Comparison of ENCODE assay signal across 12 cellular contexts in the genomic region with DNA sequence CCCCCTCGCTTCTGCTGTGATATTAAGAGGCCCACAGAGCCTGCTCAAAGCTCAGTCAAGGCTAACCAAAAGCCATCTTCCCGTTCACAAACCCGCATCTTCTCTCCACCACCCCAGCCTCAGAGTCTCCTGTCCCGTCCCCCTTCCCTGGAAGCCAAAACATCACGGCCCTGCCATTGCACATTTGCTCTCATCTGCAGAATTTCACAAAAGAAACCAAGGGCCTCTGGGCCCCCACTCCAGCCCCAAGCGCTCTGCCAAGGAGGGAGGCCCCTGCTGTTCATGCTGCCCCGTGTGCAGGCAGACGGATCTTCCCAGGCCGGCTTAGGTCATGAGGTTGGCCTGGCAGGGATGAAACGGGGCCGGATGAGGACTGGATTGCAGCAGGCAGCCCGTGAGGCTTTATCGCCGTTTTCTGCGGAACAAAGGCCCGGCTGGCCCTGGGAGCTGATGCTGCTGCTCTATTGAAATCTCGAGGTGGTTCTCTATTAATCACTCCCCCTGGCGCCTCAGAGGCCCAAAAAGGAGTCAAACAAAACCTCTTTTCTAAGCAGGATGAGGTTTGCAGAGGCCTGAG. TPM values are rescaled to one million over a fixed set of nuclear protein-coding genes. Genes with fewer than 3 reads are reported as not detected.
A peak's percentile ranks its signal among the peaks of the same experiment; 100 is the strongest.
DNase-seq lines count a peak whose midpoint lies in the region; ATAC-seq and TF ChIP-seq lines count a peak whose summit lies in the region.
"Had no signal": no experiment of that assay in that cellular context is flagged by ENCODE, and none has a peak within 500 bp of the region (broad histone marks: within the 10 kb centered on the region; RNA-seq: fewer than 3 reads in every experiment).

No MANE protein-coding gene starts in this region.

- no peak for TF ChIP-seq EP300 in gastroesophageal sphincter (IDR thresholded peaks at IDR 0.05)

- TF ChIP-seq POLR2A in gastroesophageal sphincter (IDR thresholded peaks at IDR 0.05), result no peak
- TF ChIP-seq POLR2A in esophagus squamous epithelium (IDR thresholded peaks at IDR 0.05), result no peak

- H3K4me1 ChIP-seq in gastroesophageal sphincter, result peaks cover 0 to 13% (median 0%) of the 10 kb centered on the region in 3 donors
- H3K4me1 ChIP-seq in aorta (ENCODE audit: control insufficient read depth in 1 of 2, insufficient read depth in 2 of 2, low read length in 2 of 2), result no peaks in the 10 kb centered on the region
- H3K4me1 ChIP-seq in esophagus squamous epithelium, result peaks cover 0 to 6% (median 0%) of the 10 kb centered on the region in 3 donors
- H3K4me1 ChIP-seq: upper lobe of left lung had no signal

- no peaks in the 10 kb centered on the region for H3K36me3 Mint-ChIP-seq in activated CD8-positive, alpha-beta T cell treated with anti-CD3 and anti-CD28 coated beads, Interleukin-2, amount 10 ng/mL, durations not matched to agents 7 days and 5 days (ENCODE audit: low read depth)
- H3K36me3 Mint-ChIP-seq in activated CD8-positive, alpha-beta T cell treated with anti-CD3 and anti-CD28 coated beads for 36 hours (ENCODE audit: low read depth), result no peaks in the 10 kb centered on the region
- peaks cover 4% of the 10 kb centered on the region for H3K36me3 Mint-ChIP-seq in nephron (ENCODE audit: low read depth)
- H3K36me3 Mint-ChIP-seq in activated naive CD8-positive, alpha-beta T cell treated with anti-CD3 and anti-CD28 coated beads, Interleukin-2, amount 50 U/mL, for 24 hours (ENCODE audit: low read depth), result no peaks in the 10 kb centered on the region

- H3K4me3 Mint-ChIP-seq in activated CD8-positive, alpha-beta T cell treated with anti-CD3 and anti-CD28 coated beads, Interleukin-2, amount 10 ng/mL, durations not matched to agents 7 days and 5 days, result no peak overlapping the region
- no peak overlapping the region for H3K4me3 Mint-ChIP-seq in activated CD8-positive, alpha-beta T cell treated with anti-CD3 and anti-CD28 coated beads for 36 hours
- H3K4me3 Mint-ChIP-seq in nephron, result peak overlapping the region; percentile 16 to 45 (median 44)
- no peak overlapping the region for H3K4me3 Mint-ChIP-seq in activated naive CD8-positive, alpha-beta T cell treated with anti-CD3 and anti-CD28 coated beads, Interleukin-2, amount 50 U/mL, for 24 hours

- TF ChIP-seq CTCF in activated CD8-positive, alpha-beta T cell treated with anti-CD3 and anti-CD28 coated beads for 36 hours (IDR thresholded peaks at IDR 0.05), result no peak
- TF ChIP-seq CTCF in gastroesophageal sphincter (IDR thresholded peaks at IDR 0.05) (no peak), nephron (IDR thresholded peaks at IDR 0.05; ENCODE audit: unreplicated experiment in 3 of 3) (no peak), esophagus squamous epithelium (IDR thresholded peaks at IDR 0.05) (no peak)

- peak overlapping the region in 3 of 4 donors; percentile 45 to 69 (median 59) for H3K27ac ChIP-seq in gastroesophageal sphincter
- no peak overlapping the region for H3K27ac ChIP-seq in aorta (ENCODE audit: low read depth in 1 of 2, low read length in 2 of 2)
- peak overlapping the region in 2 of 4 donors; percentile 3 to 20 for H3K27ac ChIP-seq in esophagus squamous epithelium
- H3K27ac ChIP-seq: upper lobe of left lung had no signal

- no peak for DNase-seq in activated CD8-positive, alpha-beta T cell treated with anti-CD3 and anti-CD28 coated beads, Interleukin-2, amount 10 ng/mL, durations not matched to agents 7 days and 5 days
- DNase-seq in activated CD8-positive, alpha-beta T cell treated with anti-CD3 and anti-CD28 coated beads for 36 hours, result no peak
- DNase-seq in aorta, result peak; percentile 67 to 78
- DNase-seq in esophagus squamous epithelium (lab: John Stamatoyannopoulos, UW), result no peak
- no peak for DNase-seq in activated naive CD8-positive, alpha-beta T cell treated with anti-CD3 and anti-CD28 coated beads, Interleukin-2, amount 50 U/mL, for 24 hours
- DNase-seq: MG63; stimulated activated CD4-positive, alpha-beta T cell treated with anti-CD3 and anti-CD28 coated beads, Interleukin-4, amount 100 ng/mL, for 4 hours; upper lobe of left lung had no signal

- intact Hi-C loops in activated CD8-positive, alpha-beta T cell treated with anti-CD3 and anti-CD28 coated beads for 36 hours (cut with micrococcal nuclease), result no loop called here
- intact Hi-C loops in aorta (cut with DNase I) (no loop called here), esophagus squamous epithelium (cut with DNase I) (no loop called here)

- CTCF ChIA-PET in activated CD8-positive, alpha-beta T cell treated with anti-CD3 and anti-CD28 coated beads, Interleukin-2, amount 10 ng/mL, durations not matched to agents 7 days and 5 days (lab: Charles Lee), result no interaction called here
- CTCF ChIA-PET in activated CD8-positive, alpha-beta T cell treated with anti-CD3 and anti-CD28 coated beads for 36 hours (lab: Charles Lee), result no interaction called here

- no peaks in the 10 kb centered on the region for H3K9me3 Mint-ChIP-seq in activated CD8-positive, alpha-beta T cell treated with anti-CD3 and anti-CD28 coated beads, Interleukin-2, amount 10 ng/mL, durations not matched to agents 7 days and 5 days (ENCODE audit: insufficient read depth)
- no peaks in the 10 kb centered on the region for H3K9me3 Mint-ChIP-seq in activated CD8-positive, alpha-beta T cell treated with anti-CD3 and anti-CD28 coated beads for 36 hours
- peaks cover 4% of the 10 kb centered on the region for H3K9me3 Mint-ChIP-seq in nephron
- H3K9me3 Mint-ChIP-seq in activated naive CD8-positive, alpha-beta T cell treated with anti-CD3 and anti-CD28 coated beads, Interleukin-2, amount 50 U/mL, for 24 hours, result no peaks in the 10 kb centered on the region

- no peaks in the 10 kb centered on the region for H3K27me3 Mint-ChIP-seq in activated CD8-positive, alpha-beta T cell treated with anti-CD3 and anti-CD28 coated beads, Interleukin-2, amount 10 ng/mL, durations not matched to agents 7 days and 5 days (ENCODE audit: low read depth)
- no peaks in the 10 kb centered on the region for H3K27me3 Mint-ChIP-seq in activated CD8-positive, alpha-beta T cell treated with anti-CD3 and anti-CD28 coated beads for 36 hours
- H3K27me3 Mint-ChIP-seq in nephron (ENCODE audit: low read depth), result no peaks in the 10 kb centered on the region
- H3K27me3 Mint-ChIP-seq in activated naive CD8-positive, alpha-beta T cell treated with anti-CD3 and anti-CD28 coated beads, Interleukin-2, amount 50 U/mL, for 24 hours, result no peaks in the 10 kb centered on the region

- WGBS in gastroesophageal sphincter (ENCODE audit: low coverage in 1 of 2), 2 donors, result 55 to 71% methylated on average over 5 of the region's 18 CpGs
- 23 to 28% methylated on average over 18 of the region's 18 CpGs for WGBS in aorta, 2 donors
- 68 to 90% methylated on average over 3 to 6 of the region's 18 CpGs for WGBS in esophagus squamous epithelium, 2 donors

- H3K9me3 ChIP-seq in gastroesophageal sphincter (no peaks in the 10 kb centered on the region), aorta (ENCODE audit: control insufficient read depth, low read length) (no peaks in the 10 kb centered on the region), esophagus squamous epithelium (no peaks in the 10 kb centered on the region)
- H3K9me3 ChIP-seq: A549, MG63, upper lobe of left lung had no signal

- no peaks in the 10 kb centered on the region for H3K4me1 Mint-ChIP-seq in activated CD8-positive, alpha-beta T cell treated with anti-CD3 and anti-CD28 coated beads, Interleukin-2, amount 10 ng/mL, durations not matched to agents 7 days and 5 days (ENCODE audit: low read depth)
- H3K4me1 Mint-ChIP-seq in activated CD8-positive, alpha-beta T cell treated with anti-CD3 and anti-CD28 coated beads for 36 hours (ENCODE audit: low read depth), result no peaks in the 10 kb centered on the region
- peaks cover 21% of the 10 kb centered on the region for H3K4me1 Mint-ChIP-seq in nephron
- no peaks in the 10 kb centered on the region for H3K4me1 Mint-ChIP-seq in activated naive CD8-positive, alpha-beta T cell treated with anti-CD3 and anti-CD28 coated beads, Interleukin-2, amount 50 U/mL, for 24 hours

- no peak overlapping the region for H3K4me3 ChIP-seq in gastroesophageal sphincter
- H3K4me3 ChIP-seq in aorta (ENCODE audit: low read length in 2 of 2), result no peak overlapping the region
- no peak overlapping the region for H3K4me3 ChIP-seq in esophagus squamous epithelium
- H3K4me3 ChIP-seq: A549, MG63, upper lobe of left lung had no signal

- POLR2A ChIA-PET in activated CD8-positive, alpha-beta T cell treated with anti-CD3 and anti-CD28 coated beads, Interleukin-2, amount 10 ng/mL, durations not matched to agents 7 days and 5 days (lab: Charles Lee), result no interaction called here
- POLR2A ChIA-PET in activated CD8-positive, alpha-beta T cell treated with anti-CD3 and anti-CD28 coated beads for 36 hours (lab: Charles Lee), result interaction anchor here (1.5 to 1.6 kb wide), 2 partner anchors 9 to 31 kb away, joined by 5 to 6 read pairs; no protein-coding TSS in a partner anchor

- peak overlapping the region; percentile 39 for H3K27ac Mint-ChIP-seq in activated CD8-positive, alpha-beta T cell treated with anti-CD3 and anti-CD28 coated beads, Interleukin-2, amount 10 ng/mL, durations not matched to agents 7 days and 5 days
- no peak overlapping the region for H3K27ac Mint-ChIP-seq in activated CD8-positive, alpha-beta T cell treated with anti-CD3 and anti-CD28 coated beads for 36 hours
- H3K27ac Mint-ChIP-seq in nephron, result peak overlapping the region; percentile 99 to 100 (median 100)
- no peak overlapping the region for H3K27ac Mint-ChIP-seq in activated naive CD8-positive, alpha-beta T cell treated with anti-CD3 and anti-CD28 coated beads, Interleukin-2, amount 50 U/mL, for 24 hours

- H3K27me3 ChIP-seq in gastroesophageal sphincter, result no peaks in the 10 kb centered on the region
- H3K27me3 ChIP-seq in aorta (ENCODE audit: control insufficient read depth in 1 of 2, insufficient read depth in 2 of 2, low read length in 1 of 2), result no peaks in the 10 kb centered on the region
- no peaks in the 10 kb centered on the region for H3K27me3 ChIP-seq in esophagus squamous epithelium
- H3K27me3 ChIP-seq: MG63, upper lobe of left lung had no signal

- H3K36me3 ChIP-seq in gastroesophageal sphincter (no peaks in the 10 kb centered on the region), aorta (ENCODE audit: control insufficient read depth in 1 of 2, insufficient read depth in 2 of 2, low read length in 1 of 2) (no peaks in the 10 kb centered on the region), esophagus squamous epithelium (no peaks in the 10 kb centered on the region)
- H3K36me3 ChIP-seq: MG63, upper lobe of left lung had no signal

- no peak for ATAC-seq in activated CD8-positive, alpha-beta T cell treated with anti-CD3 and anti-CD28 coated beads, Interleukin-2, amount 10 ng/mL, durations not matched to agents 7 days and 5 days
- ATAC-seq in activated CD8-positive, alpha-beta T cell treated with anti-CD3 and anti-CD28 coated beads for 36 hours, result no peak
- peak; percentile 61 for ATAC-seq in gastroesophageal sphincter
- peak; percentile 80 for ATAC-seq in aorta (ENCODE audit: low FRiP score)
- no peak for ATAC-seq in activated naive CD8-positive, alpha-beta T cell treated with anti-CD3 and anti-CD28 coated beads, Interleukin-2, amount 50 U/mL, for 24 hours
- ATAC-seq in GM18909 (IDR thresholded peaks at IDR 0.05; ENCODE audit: poor library complexity, unreplicated experiment), result no peak

RNA-seq across cellular contexts. Expression of a gene that starts 31.5 kb away (rescaled TPM):
- 10 to 100 TPM; 26.8 to 28.5 TPM for total RNA-seq in activated CD8-positive, alpha-beta T cell treated with anti-CD3 and anti-CD28 coated beads, Interleukin-2, amount 10 ng/mL, durations not matched to agents 7 days and 5 days
- total RNA-seq in activated CD8-positive, alpha-beta T cell treated with anti-CD3 and anti-CD28 coated beads for 36 hours, result 10 to 100 TPM; 38.5 to 39.6 TPM
- total RNA-seq in gastroesophageal sphincter, result 10 to 100 TPM; 28.5 to 45.2 (median 30.0) TPM
- 10 to 100 TPM; 41.4 to 47.5 TPM for total RNA-seq in aorta
- polyA plus RNA-seq in aorta, result 1 to 10 TPM; 5.1 to 8.7 TPM
- total RNA-seq in esophagus squamous epithelium, result 10 to 100 TPM; 11.9 to 25.7 (median 15.9) TPM

Comparison
In these comparisons a context has a peak if more than half of its experiments do, and no peak if none do; other contexts are left out.
1. H3K27ac Mint-ChIP-seq: peak in activated CD8-positive, alpha-beta T cell treated with anti-CD3 and anti-CD28 coated beads, Interleukin-2, amount 10 ng/mL, durations not matched to agents 7 days and 5 days (single experiment) and nephron (3 of 3); none in activated CD8-positive, alpha-beta T cell treated with anti-CD3 and anti-CD28 coated beads for 36 hours (single experiment) and activated naive CD8-positive, alpha-beta T cell treated with anti-CD3 and anti-CD28 coated beads, Interleukin-2, amount 50 U/mL, for 24 hours (single experiment).
2. ATAC-seq: peak in gastroesophageal sphincter (single experiment) and aorta (single experiment); none in activated CD8-positive, alpha-beta T cell treated with anti-CD3 and anti-CD28 coated beads, Interleukin-2, amount 10 ng/mL, durations not matched to agents 7 days and 5 days (single experiment), activated CD8-positive, alpha-beta T cell treated with anti-CD3 and anti-CD28 coated beads for 36 hours (single experiment), activated naive CD8-positive, alpha-beta T cell treated with anti-CD3 and anti-CD28 coated beads, Interleukin-2, amount 50 U/mL, for 24 hours (single experiment) and GM18909 (single experiment).
3. DNase-seq: peak in aorta (2 of 2); none in activated CD8-positive, alpha-beta T cell treated with anti-CD3 and anti-CD28 coated beads, Interleukin-2, amount 10 ng/mL, durations not matched to agents 7 days and 5 days (single experiment), activated CD8-positive, alpha-beta T cell treated with anti-CD3 and anti-CD28 coated beads for 36 hours (single experiment), esophagus squamous epithelium (single experiment) and activated naive CD8-positive, alpha-beta T cell treated with anti-CD3 and anti-CD28 coated beads, Interleukin-2, amount 50 U/mL, for 24 hours (single experiment).
4. H3K4me3 Mint-ChIP-seq: peak in nephron (3 of 3); none in activated CD8-positive, alpha-beta T cell treated with anti-CD3 and anti-CD28 coated beads, Interleukin-2, amount 10 ng/mL, durations not matched to agents 7 days and 5 days (single experiment), activated CD8-positive, alpha-beta T cell treated with anti-CD3 and anti-CD28 coated beads for 36 hours (single experiment) and activated naive CD8-positive, alpha-beta T cell treated with anti-CD3 and anti-CD28 coated beads, Interleukin-2, amount 50 U/mL, for 24 hours (single experiment).
5. H3K27ac ChIP-seq: peak in gastroesophageal sphincter (3 of 4); none in aorta (0 of 2).